ENCODE assay signal across 8 cellular contexts in the genomic region with DNA sequence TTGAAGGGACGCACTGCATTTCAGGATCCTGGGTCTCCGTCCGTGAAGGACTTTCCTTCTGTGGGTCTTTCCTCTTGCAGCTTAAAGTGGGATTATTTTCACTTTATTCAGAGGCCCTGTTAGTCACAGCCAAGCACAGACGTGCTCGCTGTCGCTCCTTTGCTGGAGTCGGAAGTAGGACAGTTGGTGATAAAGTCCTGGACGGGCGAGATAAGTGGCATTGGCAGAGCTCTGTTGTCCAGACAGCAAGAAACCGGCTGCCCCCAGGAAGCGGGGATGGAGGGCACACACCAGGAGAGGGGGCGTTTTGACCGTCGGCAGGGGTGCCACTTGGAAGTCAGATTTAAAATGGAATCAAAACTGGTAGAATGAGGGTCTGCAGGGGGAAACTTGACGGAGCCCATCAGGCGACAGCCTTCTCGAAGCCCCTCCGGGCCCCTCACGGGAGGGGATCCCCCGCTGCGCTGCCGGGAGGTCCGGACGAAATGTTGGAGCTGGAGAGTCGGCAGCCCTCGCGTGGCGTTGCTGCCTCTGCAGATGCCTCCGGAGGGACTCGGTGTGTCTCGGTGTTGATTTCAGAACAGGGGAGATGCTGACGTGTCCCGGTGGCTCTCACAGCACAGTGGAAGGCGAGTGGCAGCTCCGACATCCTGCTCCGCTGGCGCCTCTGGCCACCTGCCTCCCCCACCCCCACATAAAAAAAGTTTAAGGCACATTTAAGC.
DNase-seq lines count a peak whose midpoint lies in the region; ATAC-seq, FAIRE-seq and TF ChIP-seq lines count a peak whose summit lies in the region.

No MANE protein-coding gene starts in this region.

- no peak for FAIRE-seq in D721Med (lab: Jason Lieb, UNC)

- intact Hi-C loops in sciatic nerve (cut with DNase I) = no loop called here

- H3K27me3 Mint-ChIP-seq in activated CD4-positive, alpha-beta T cell treated with anti-CD3 and anti-CD28 coated beads, Interleukin-2, amount 10 ng/mL, durations not matched to agents 7 days and 5 days = no peaks in the 10 kb centered on the region

- TF ChIP-seq POLR2A in erythroblast (IDR thresholded peaks at IDR 0.05; ENCODE audit: low read length) = peak; percentile 83

- no peaks in the 10 kb centered on the region for H3K9me3 Mint-ChIP-seq in activated CD4-positive, alpha-beta T cell treated with anti-CD3 and anti-CD28 coated beads, Interleukin-2, amount 10 ng/mL, durations not matched to agents 7 days and 5 days

- no peak overlapping the region for H3K4me3 ChIP-seq in GM23248

- peak; percentile 27 for ATAC-seq in sciatic nerve
- no peak for ATAC-seq in HG03196 (IDR thresholded peaks at IDR 0.05; ENCODE audit: unreplicated experiment)

- H3F3A ChIP-seq in GM23248 (ENCODE audit: insufficient read depth) = no peaks in the 10 kb centered on the region

- H3K4me3 Mint-ChIP-seq in activated CD4-positive, alpha-beta T cell treated with anti-CD3 and anti-CD28 coated beads, Interleukin-2, amount 10 ng/mL, durations not matched to agents 7 days and 5 days = peak overlapping the region; percentile 53

- H2AFZ ChIP-seq in GM23248 = no peak overlapping the region

- no peaks in the 10 kb centered on the region for H3K27me3 ChIP-seq in GM23248 (replicated peaks; ENCODE audit: insufficient read depth)

- H4K20me1 ChIP-seq in GM23248 (ENCODE audit: insufficient read depth) = no peaks in the 10 kb centered on the region

- H3K9ac ChIP-seq in GM23248 = no peak overlapping the region

- no peaks in the 10 kb centered on the region for H3K9me3 ChIP-seq in GM23248 (ENCODE audit: low read depth)

- POLR2A ChIA-PET in activated CD4-positive, alpha-beta T cell treated with anti-CD3 and anti-CD28 coated beads, Interleukin-2, amount 10 ng/mL, durations not matched to agents 7 days and 5 days (lab: Charles Lee) = no interaction called here

- DNase-seq in GM10266 (ENCODE audit: extremely low spot score) = peak; percentile 67
- peak; percentile 53 for DNase-seq in activated CD4-positive, alpha-beta T cell treated with anti-CD3 and anti-CD28 coated beads, Interleukin-2, amount 10 ng/mL, durations not matched to agents 7 days and 5 days
- peak; percentile 88 to 96 for DNase-seq in erythroblast (lab: John Stamatoyannopoulos, UW)
- DNase-seq in sciatic nerve (ENCODE audit: low spot score) = peak; percentile 60
- DNase-seq in GM23248 = no peak
- no peak for DNase-seq in NCI-H2171 (lab: John Stamatoyannopoulos, UW)
- DNase-seq in D721Med (ENCODE audit: insufficient read length, low spot score) = no peak

- H3K9me2 ChIP-seq in GM23248 (ENCODE audit: insufficient read depth) = no peaks in the 10 kb centered on the region

- H3K4me1 ChIP-seq in GM23248 (ENCODE audit: insufficient read depth) = no peaks in the 10 kb centered on the region

- H3K36me3 ChIP-seq in GM23248 (ENCODE audit: low read depth) = no peaks in the 10 kb centered on the region

- H3K79me2 ChIP-seq in GM23248 (ENCODE audit: insufficient read depth) = no peaks in the 10 kb centered on the region

- 84 to 85% methylated on average over 37 of the region's 37 CpGs for WGBS in GM23248 (ENCODE audit: low coverage in 1 of 2, low lambda C conversion rate in 2 of 2, missing lambda C conversion rate in 2 of 2), 2 experiments

- no peak for TF ChIP-seq CTCF in GM10266 (IDR thresholded peaks at IDR 0.05; ENCODE audit: control insufficient read depth, insufficient read depth, low read depth, missing control alignments)
- TF ChIP-seq CTCF in D721Med (IDR thresholded peaks at IDR 0.05; ENCODE audit: insufficient read depth, missing control alignments) = no peak

- H3K27ac Mint-ChIP-seq in activated CD4-positive, alpha-beta T cell treated with anti-CD3 and anti-CD28 coated beads, Interleukin-2, amount 10 ng/mL, durations not matched to agents 7 days and 5 days = peak overlapping the region; percentile 81

- no peak overlapping the region for H3K27ac ChIP-seq in GM23248

- peaks cover 87% of the 10 kb centered on the region for H3K4me1 Mint-ChIP-seq in activated CD4-positive, alpha-beta T cell treated with anti-CD3 and anti-CD28 coated beads, Interleukin-2, amount 10 ng/mL, durations not matched to agents 7 days and 5 days

- CTCF ChIA-PET in activated CD4-positive, alpha-beta T cell treated with anti-CD3 and anti-CD28 coated beads, Interleukin-2, amount 10 ng/mL, durations not matched to agents 7 days and 5 days (lab: Charles Lee) = no interaction called here

- H3K4me2 ChIP-seq in GM23248 (ENCODE audit: unreplicated experiment) = no peak overlapping the region

- in situ Hi-C loops in GM23248 (cut with MboI) = no loop called here

- peaks cover 3% of the 10 kb centered on the region for H3K36me3 Mint-ChIP-seq in activated CD4-positive, alpha-beta T cell treated with anti-CD3 and anti-CD28 coated beads, Interleukin-2, amount 10 ng/mL, durations not matched to agents 7 days and 5 days (ENCODE audit: low read depth)

Comparison
In these comparisons a context has a peak if more than half of its experiments do, and no peak if none do; other contexts are left out.
1. DNase-seq: peak in GM10266 (single experiment), activated CD4-positive, alpha-beta T cell treated with anti-CD3 and anti-CD28 coated beads, Interleukin-2, amount 10 ng/mL, durations not matched to agents 7 days and 5 days (single experiment), erythroblast (2 of 2) and sciatic nerve (single experiment); none in GM23248 (single experiment), NCI-H2171 (single experiment) and D721Med (single experiment).